In the genomic region with DNA sequence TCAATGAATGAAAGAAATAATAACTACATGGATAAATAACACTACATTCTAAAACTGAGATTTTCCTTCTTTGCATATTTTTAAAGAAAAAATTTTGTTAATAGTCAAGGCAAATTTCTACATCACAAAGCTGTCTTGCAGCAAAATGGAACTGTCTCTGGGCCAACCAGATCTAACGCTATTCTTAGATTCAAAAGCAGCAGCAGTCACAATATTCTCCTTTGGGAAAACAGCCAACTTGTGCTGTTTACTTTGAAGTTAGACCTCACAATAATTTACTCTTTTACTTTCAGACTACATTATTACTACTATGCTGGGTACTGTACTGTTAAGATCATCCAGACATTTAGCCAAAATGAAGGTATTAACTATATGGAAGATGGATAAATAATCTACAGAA, we compare ENCODE assay signal across 15 cellular contexts.
"Had no signal": no experiment of that assay in that cellular context is flagged by ENCODE, and none has a peak within 500 bp of the region (broad histone marks: within the 10 kb centered on the region; RNA-seq: fewer than 3 reads in every experiment).

No MANE protein-coding gene starts in this region.

- H3K4me1 Mint-ChIP-seq: activated naive CD4-positive, alpha-beta T cell treated with anti-CD3 and anti-CD28 coated beads, Interleukin-2, amount 10 ng/mL, durations not matched to agents 7 days and 5 days had no signal

- H3K36me3 ChIP-seq: esophagus squamous epithelium, sigmoid colon had no signal

- H3K4me1 ChIP-seq: body of pancreas, esophagus squamous epithelium had no signal

- H3K27ac ChIP-seq: body of pancreas, esophagus squamous epithelium, hepatocyte, psoas muscle, sigmoid colon had no signal

- H3K9me3 ChIP-seq: body of pancreas, esophagus squamous epithelium, psoas muscle, sigmoid colon had no signal

- ATAC-seq: body of pancreas; natural killer cell treated with Interleukin-12 subunit alpha and Interleukin-12 subunit beta and Interleukin-15 and Interleukin-18, amount 100 ng/mL, for 72 hours had no signal

- H3K27ac Mint-ChIP-seq: activated naive CD4-positive, alpha-beta T cell treated with anti-CD3 and anti-CD28 coated beads, Interleukin-2, amount 10 ng/mL, durations not matched to agents 7 days and 5 days; activated T-helper 2 cell treated with anti-CD3 and anti-CD28 coated beads, Interferon-gamma antibody, Interleukin-2, Interleukin-4, amounts not matched to agents 10 μg/mL and 5 μg/mL and 100 μg/mL, durations not matched to agents 14 hours and 24 hours and 36 hours; natural killer cell treated with Interleukin-12 subunit alpha and Interleukin-12 subunit beta and Interleukin-15 and Interleukin-18, amount 100 ng/mL, for 72 hours had no signal

- H3K36me3 Mint-ChIP-seq: activated naive CD4-positive, alpha-beta T cell treated with anti-CD3 and anti-CD28 coated beads, Interleukin-2, amount 10 ng/mL, durations not matched to agents 7 days and 5 days; natural killer cell treated with Interleukin-12 subunit alpha and Interleukin-12 subunit beta and Interleukin-15 and Interleukin-18, amount 100 ng/mL, for 72 hours had no signal

- H3K4me3 ChIP-seq: body of pancreas, esophagus squamous epithelium, hepatocyte, psoas muscle, sigmoid colon had no signal

- H3K4me3 Mint-ChIP-seq: activated naive CD4-positive, alpha-beta T cell treated with anti-CD3 and anti-CD28 coated beads, Interleukin-2, amount 10 ng/mL, durations not matched to agents 7 days and 5 days; natural killer cell treated with Interleukin-12 subunit alpha and Interleukin-12 subunit beta and Interleukin-15 and Interleukin-18, amount 100 ng/mL, for 72 hours had no signal

- DNase-seq: activated CD4-positive, CD25-positive, alpha-beta regulatory T cell; activated naive CD4-positive, alpha-beta T cell treated with anti-CD3 and anti-CD28 coated beads, Interleukin-2, amount 10 ng/mL, durations not matched to agents 7 days and 5 days; body of pancreas; esophagus squamous epithelium; mammary epithelial cell; occipital lobe; psoas muscle; sigmoid colon; stimulated activated CD4-positive, alpha-beta T cell treated with anti-CD3 and anti-CD28 coated beads, Interleukin-12 subunit alpha, Interleukin-12 subunit beta, amount 100 ng/mL, for 4 hours; stimulated activated naive CD4-positive, alpha-beta T cell; substantia nigra; trophoblast cell had no signal

- H3K9me3 Mint-ChIP-seq: activated naive CD4-positive, alpha-beta T cell treated with anti-CD3 and anti-CD28 coated beads, Interleukin-2, amount 10 ng/mL, durations not matched to agents 7 days and 5 days; activated T-helper 2 cell treated with anti-CD3 and anti-CD28 coated beads, Interferon-gamma antibody, Interleukin-2, Interleukin-4, amounts not matched to agents 10 μg/mL and 5 μg/mL and 100 μg/mL, durations not matched to agents 14 hours and 24 hours and 36 hours; natural killer cell treated with Interleukin-12 subunit alpha and Interleukin-12 subunit beta and Interleukin-15 and Interleukin-18, amount 100 ng/mL, for 72 hours had no signal

- H3K27me3 Mint-ChIP-seq: activated naive CD4-positive, alpha-beta T cell treated with anti-CD3 and anti-CD28 coated beads, Interleukin-2, amount 10 ng/mL, durations not matched to agents 7 days and 5 days had no signal
